20 cellular contexts compared by ENCODE assay signal in genomic region chr11:87399341-87399740, GRCh38.
DNase-seq lines count a peak whose midpoint lies in the region; ATAC-seq lines count a peak whose summit lies in the region.
"Had no signal": no experiment of that assay in that cellular context is flagged by ENCODE, and none has a peak within 500 bp of the region (broad histone marks: within the 10 kb centered on the region; RNA-seq: fewer than 3 reads in every experiment).

No MANE protein-coding gene starts in this region.

- DNase-seq in NCI-H82 (lab: John Stamatoyannopoulos, UW) (peak; percentile 3), NCI-H82 treated with DMSO at 0.1 percent for 48 hours (lab: John Stamatoyannopoulos, UW; ENCODE audit: unreplicated experiment) (no peak), Right ventricle myocardium superior (no peak), cardiac septum (ENCODE audit: low spot score) (no peak), left ventricle myocardium superior (no peak), left colon (no peak), COLO668 (lab: John Stamatoyannopoulos, UW; ENCODE audit: unreplicated experiment) (no peak)
- DNase-seq: AML-193; CD4-positive, alpha-beta T cell; CD8-positive, alpha-beta T cell; COR-L47; DMS 273 treated with DMSO at 0.1 percent for 48 hours; DMS153; DMS53; DMS79; DND-41; EL; GDM1 had no signal

- ATAC-seq in Right ventricle myocardium superior (ENCODE audit: poor library complexity): peak; percentile 53
- peak; percentile 60 for ATAC-seq in left ventricle myocardium superior
- no peak for ATAC-seq in left colon
- ATAC-seq: A549; CD8-positive, alpha-beta T cell; GM12878 had no signal

- intact Hi-C loops in Right ventricle myocardium superior (cut with DNase I): no loop called here
- intact Hi-C loops in cardiac septum (cut with DNase I): no loop called here
- intact Hi-C loops in left ventricle myocardium superior (cut with micrococcal nuclease): no loop called here
- intact Hi-C loops in left colon (cut with DNase I, micrococcal nuclease): no loop called here
